ENCODE assay signal across 8 cellular contexts in the genomic region with DNA sequence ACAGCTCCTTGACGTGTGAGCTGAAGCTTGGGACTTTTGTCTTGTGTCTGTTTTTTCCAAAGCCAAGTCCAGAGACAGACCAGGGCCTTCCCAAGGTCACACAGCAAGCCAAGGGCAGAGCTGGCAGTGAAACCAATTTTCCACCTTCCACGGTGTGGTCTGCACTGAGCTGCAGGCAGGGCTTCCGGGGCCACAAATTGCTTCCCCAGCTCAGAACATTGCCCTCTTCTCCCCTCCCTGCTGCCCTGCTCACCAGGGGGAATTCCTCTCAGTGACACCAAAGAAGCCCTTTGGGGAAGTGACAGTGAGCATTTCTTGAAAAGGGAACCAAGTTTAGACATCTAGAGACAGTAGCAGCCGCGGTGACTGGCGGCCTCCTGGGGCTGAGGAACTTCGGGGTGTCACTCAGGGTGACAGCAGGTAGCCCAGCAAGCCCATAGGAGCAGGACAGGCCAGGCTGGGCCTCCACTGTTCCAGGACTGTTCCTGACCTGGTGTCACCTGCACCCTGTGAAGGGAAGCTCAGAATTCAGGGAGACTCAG. TPM values are rescaled to one million over a fixed set of nuclear protein-coding genes. Genes with fewer than 3 reads are reported as not detected.
A peak's percentile ranks its signal among the peaks of the same experiment; 100 is the strongest.
DNase-seq lines count a peak whose midpoint lies in the region; ATAC-seq and TF ChIP-seq lines count a peak whose summit lies in the region.

No MANE protein-coding gene starts in this region.

- 40 to 48% methylated on average over 6 of the region's 7 CpGs for WGBS in thyroid gland, 2 donors

- H3K36me3 ChIP-seq in mucosa of descending colon (ENCODE audit: low read depth) (no peaks in the 10 kb centered on the region), thyroid gland (no peaks in the 10 kb centered on the region), SJCRH30 (no peaks in the 10 kb centered on the region)

- TF ChIP-seq POLR2A in thyroid gland (IDR thresholded peaks at IDR 0.05) = no peak

- peak; percentile 60 for ATAC-seq in GM18861 (IDR thresholded peaks at IDR 0.05; ENCODE audit: unreplicated experiment)
- ATAC-seq in HG02973 (IDR thresholded peaks at IDR 0.05; ENCODE audit: unreplicated experiment) = peak; percentile 62
- peak; percentile 39 for ATAC-seq in mucosa of descending colon

- H3K9me3 ChIP-seq in mucosa of descending colon (no peaks in the 10 kb centered on the region), thyroid gland (no peaks in the 10 kb centered on the region), SJCRH30 (replicated peaks) (no peaks in the 10 kb centered on the region)

- H3K27ac ChIP-seq in thyroid gland (peak overlapping the region; percentile 68 to 89 (median 79)), SJCRH30 (no peak overlapping the region)

- H3K4me3 ChIP-seq in mucosa of descending colon (no peak overlapping the region), thyroid gland (replicated peaks in 1 of 3) (no peak overlapping the region), SJCRH30 (no peak overlapping the region)

- peaks cover 52% of the 10 kb centered on the region for H3K4me1 ChIP-seq in mucosa of descending colon (ENCODE audit: low read depth)
- H3K4me1 ChIP-seq in thyroid gland = peaks cover 32 to 73% of the 10 kb centered on the region in 2 donors
- peaks cover 7% of the 10 kb centered on the region; the same call in 1 of the 2 replicates for H3K4me1 ChIP-seq in SJCRH30

- no peaks in the 10 kb centered on the region for H3K27me3 ChIP-seq in thyroid gland
- H3K27me3 ChIP-seq in SJCRH30 = no peaks in the 10 kb centered on the region

- intact Hi-C loops in mucosa of descending colon (cut with DNase I, micrococcal nuclease) = loop anchor here (5.0 kb wide), 2 partner anchors 388 to 393 kb away; no protein-coding TSS in a partner anchor
- intact Hi-C loops in thyroid gland (cut with DNase I) = loop anchor here (5.0 kb wide), 1 partner anchor 388 kb away; no protein-coding TSS in a partner anchor

- TF ChIP-seq CTCF in mucosa of descending colon (IDR thresholded peaks at IDR 0.05) = no peak
- no peak for TF ChIP-seq CTCF in thyroid gland (IDR thresholded peaks at IDR 0.05)

- DNase-seq in RPMI8226 = peak; percentile 74
- DNase-seq in activated naive CD4-positive, alpha-beta T cell treated with Interleukin-2 at 50 U/mL for 16 hours = peak; percentile 73
- peak; percentile 47 to 82 (median 61) for DNase-seq in mucosa of descending colon
- peak; percentile 35 to 41 for DNase-seq in thyroid gland
- no peak for DNase-seq in NCI-H748 treated with DMSO at 0.1 percent for 48 hours (lab: John Stamatoyannopoulos, UW)
- DNase-seq in SJCRH30 = no peak

RNA-seq across cellular contexts. Expression of gene FXYD2, which starts 9.2 kb away (rescaled TPM):
- total RNA-seq in mucosa of descending colon = 1 to 10 TPM; 1.2 to 9.1 (median 1.5) TPM
- total RNA-seq in thyroid gland = 1 to 10 TPM in 3 of 4 donors, under 1 TPM in 1; 0.42 to 2.8 (median 1.5) TPM
- total RNA-seq in SJCRH30 (2014; rRNA removed; shearing (Covaris generic)) = 0.14 and 0.15 TPM in 2 replicates

RNA-seq across cellular contexts. Expression of gene DSCAML1, which starts 18.3 kb away (rescaled TPM):
- total RNA-seq in mucosa of descending colon = 1 to 10 TPM; 5.0 to 5.5 (median 5.3) TPM
- total RNA-seq in thyroid gland = 1 to 10 TPM in 2 of 4 donors, under 1 TPM in 2; 0.54 to 1.8 (median 0.99) TPM
- not detected in 2 replicates for total RNA-seq in SJCRH30 (2014; rRNA removed; shearing (Covaris generic))

Comparison
In these comparisons a context has a peak if more than half of its experiments do, and no peak if none do; other contexts are left out.
1. DNase-seq: peak in RPMI8226 (single experiment), activated naive CD4-positive, alpha-beta T cell treated with Interleukin-2 at 50 U/mL for 16 hours (single experiment), mucosa of descending colon (3 of 3) and thyroid gland (2 of 2); none in NCI-H748 treated with DMSO at 0.1 percent for 48 hours (single experiment) and SJCRH30 (0 of 2).
2. Peak in every context shown above with its lines, with median percentiles within 50 percentile points of each other: ATAC-seq.